ENCODE assay signal across 24 cellular contexts in genomic region chr9:7089391-7089790, GRCh38.
"Had no signal": no experiment of that assay in that cellular context is flagged by ENCODE, and none has a peak within 500 bp of the region (broad histone marks: within the 10 kb centered on the region; RNA-seq: fewer than 3 reads in every experiment).

No MANE protein-coding gene starts in this region.

- H3K36me3 Mint-ChIP-seq: type B pancreatic cell had no signal

- H3K27me3 ChIP-seq: esophagus muscularis mucosa, heart right ventricle, ovary, sigmoid colon, stomach, tibial artery had no signal

- H3K36me3 ChIP-seq: ovary, sigmoid colon had no signal

- H3K9me3 ChIP-seq: esophagus muscularis mucosa, heart right ventricle, ovary, psoas muscle, sigmoid colon, stomach, tibial artery had no signal

- H3K4me3 ChIP-seq: esophagus muscularis mucosa, heart right ventricle, ovary, psoas muscle, sigmoid colon, stomach, tibial artery had no signal

- ATAC-seq: naive thymus-derived CD8-positive, alpha-beta T cell; stimulated activated effector memory CD8-positive, alpha-beta T cell treated with anti-CD3 and anti-CD28 coated beads, Interleukin-12 subunit alpha, Interleukin-12 subunit beta, amount 100 ng/mL, for 72 hours had no signal

- H3K27ac ChIP-seq: esophagus muscularis mucosa, ovary, psoas muscle, sigmoid colon, stomach, tibial artery had no signal

- H3K4me1 ChIP-seq: sigmoid colon had no signal

- DNase-seq: central memory CD4-positive, alpha-beta T cell; effector memory CD4-positive, alpha-beta T cell; foreskin melanocyte; glutamatergic neuron; heart right ventricle; hippocampal formation; immature natural killer cell; islet precursor cell; kidney glomerular epithelial cell; mesendoderm; naive thymus-derived CD8-positive, alpha-beta T cell; occipital lobe; ovary; posterior cingulate gyrus; psoas muscle; sigmoid colon; stimulated activated CD4-positive, alpha-beta T cell treated with anti-CD3 and anti-CD28 coated beads, Interleukin-2, amount 100 ng/mL, for 24 hours; stimulated activated CD4-positive, alpha-beta T cell treated with anti-CD3 and anti-CD28 coated beads, Interleukin-4, amount 100 ng/mL, for 24 hours; stimulated activated naive CD4-positive, alpha-beta T cell treated with Interleukin-2 at 50 U/mL for 16 hours; stomach; tibial artery had no signal

- H3K27me3 Mint-ChIP-seq: naive thymus-derived CD8-positive, alpha-beta T cell; type B pancreatic cell had no signal

- H3K9me3 Mint-ChIP-seq: immature natural killer cell; naive thymus-derived CD8-positive, alpha-beta T cell; stimulated activated effector memory CD8-positive, alpha-beta T cell treated with anti-CD3 and anti-CD28 coated beads, Interleukin-12 subunit alpha, Interleukin-12 subunit beta, amount 100 ng/mL, for 72 hours; type B pancreatic cell had no signal

- H3K4me3 Mint-ChIP-seq: immature natural killer cell; naive thymus-derived CD8-positive, alpha-beta T cell; stimulated activated effector memory CD8-positive, alpha-beta T cell treated with anti-CD3 and anti-CD28 coated beads, Interleukin-12 subunit alpha, Interleukin-12 subunit beta, amount 100 ng/mL, for 72 hours; type B pancreatic cell had no signal

- H3K27ac Mint-ChIP-seq: stimulated activated effector memory CD8-positive, alpha-beta T cell treated with anti-CD3 and anti-CD28 coated beads, Interleukin-12 subunit alpha, Interleukin-12 subunit beta, amount 100 ng/mL, for 72 hours; type B pancreatic cell had no signal
